ENCODE assay signal across 11 cellular contexts in genomic region chr2:203706403-203706802, GRCh38. TPM values are rescaled to one million over a fixed set of nuclear protein-coding genes. Genes with fewer than 3 reads are reported as not detected.
DNase-seq lines count a peak whose midpoint lies in the region; ATAC-seq and TF ChIP-seq lines count a peak whose summit lies in the region.
"Had no signal": no experiment of that assay in that cellular context is flagged by ENCODE, and none has a peak within 500 bp of the region (broad histone marks: within the 10 kb centered on the region; RNA-seq: fewer than 3 reads in every experiment).

CD28 (plus strand) TSS chr2:203706639; CDS start chr2:203706697, 58 bp downstream.

- DNase-seq in Right ventricle myocardium inferior (ENCODE audit: missing footprints), result peak; percentile 73
- DNase-seq in cardiac septum (ENCODE audit: low spot score), result no peak
- DNase-seq in activated T-cell treated with anti-CD3 and anti-CD28 coated beads, Interleukin-2, amount 50 U/mL, for 1 hour, result peak; percentile 80
- no peak for DNase-seq in neural crest cell (ENCODE audit: low read depth, low spot score)
- no peak for DNase-seq in SK-N-DZ (ENCODE audit: low spot score)
- DNase-seq in H9, result no peak

- ATAC-seq in Right ventricle myocardium inferior (no peak), gastroesophageal sphincter (no peak)

- H3K9me3 Mint-ChIP-seq in IgD-negative memory B cell, result peaks cover 1 to 10% (median 3%) of the 10 kb centered on the region in 3 donors
- H3K9me3 Mint-ChIP-seq in neural crest cell, result peaks cover 11% of the 10 kb centered on the region
- H3K9me3 Mint-ChIP-seq in H9, result peaks cover 0 to 3% of the 10 kb centered on the region in 2 experiments; a peak in 3 of 5 replicates

- peak within 1 kb of the TSS in 3 of 4 donors; percentile 34 to 55 (median 49) for H3K4me3 Mint-ChIP-seq in IgD-negative memory B cell
- no peak within 1 kb of the TSS for H3K4me3 Mint-ChIP-seq in neural crest cell
- H3K4me3 Mint-ChIP-seq in H9, result no peak within 1 kb of the TSS

- WGBS in H9 (ENCODE audit: extremely low coverage, insufficient read length, low lambda C conversion rate), result no CpG with 5 or more reads among the region's 9 CpGs
- WGBS in gastroesophageal sphincter (ENCODE audit: low coverage in 1 of 2), 2 donors, result 79 to 88% methylated on average over 7 to 9 of the region's 9 CpGs

- no peak within 1 kb of the TSS for H3K14ac ChIP-seq in H9 (ENCODE audit: insufficient read depth, low read length)

- H3K23me2 ChIP-seq in H9 (ENCODE audit: insufficient read length, low read depth, low read length, poor library complexity, severe bottlenecking), result no peaks in the 10 kb centered on the region

- H3K27me3 ChIP-seq in H9 (ENCODE audit: insufficient read depth, low read length), result no peaks in the 10 kb centered on the region
- H3K27me3 ChIP-seq in gastroesophageal sphincter, result no peaks in the 10 kb centered on the region
- H3K27me3 ChIP-seq: ovary had no signal

- H3K27me3 Mint-ChIP-seq in IgD-negative memory B cell, result peaks cover 45% of the 10 kb centered on the region
- no peaks in the 10 kb centered on the region for H3K27me3 Mint-ChIP-seq in neural crest cell (ENCODE audit: low read depth)
- H3K27me3 Mint-ChIP-seq in H9 (ENCODE audit: low read depth), result no peaks in the 10 kb centered on the region; the same call in 1 of the 2 replicates

- no peak within 1 kb of the TSS for H4K91ac ChIP-seq in H9 (ENCODE audit: insufficient read length, low read depth, low read length)

- no peak within 1 kb of the TSS for H2BK20ac ChIP-seq in H9 (ENCODE audit: low read depth, low read length, poor library complexity, severe bottlenecking)

- H2BK12ac ChIP-seq in H9 (ENCODE audit: insufficient read length, low read depth, low read length), result no peak within 1 kb of the TSS

- H3K27ac ChIP-seq in H9 (ENCODE audit: insufficient read length, low read depth, low read length) (no peak within 1 kb of the TSS), gastroesophageal sphincter (no peak within 1 kb of the TSS)
- H3K27ac ChIP-seq: 22Rv1, ovary, VCaP had no signal

- no peak within 1 kb of the TSS for H2AFZ ChIP-seq in H9 (ENCODE audit: low read length)

- H3K9me3 ChIP-seq in H9 (ENCODE audit: control insufficient read depth, low read depth, low read length), result no peaks in the 10 kb centered on the region
- H3K9me3 ChIP-seq in gastroesophageal sphincter, result peaks cover 0 to 15% (median 0%) of the 10 kb centered on the region in 3 donors
- H3K9me3 ChIP-seq: ovary had no signal

- H3K4me1 ChIP-seq in H9 (ENCODE audit: insufficient read depth, low read length) (no peaks in the 10 kb centered on the region), gastroesophageal sphincter (no peaks in the 10 kb centered on the region)

- peaks cover 3% of the 10 kb centered on the region for H3K36me3 Mint-ChIP-seq in IgD-negative memory B cell
- H3K36me3 Mint-ChIP-seq in neural crest cell (ENCODE audit: low read depth), result no peaks in the 10 kb centered on the region
- H3K36me3 Mint-ChIP-seq in H9 (ENCODE audit: insufficient read depth in 1 of 3, low read depth in 3 of 3), result no peaks in the 10 kb centered on the region

- H3K79me1 ChIP-seq in H9 (ENCODE audit: insufficient read depth, low read depth, low read length, poor library complexity, severe bottlenecking), result no peaks in the 10 kb centered on the region

- H2AK5ac ChIP-seq in H9 (ENCODE audit: insufficient read length, low read length), result no peak within 1 kb of the TSS

- H3T11ph ChIP-seq in H9 (ENCODE audit: low read length), result no peak within 1 kb of the TSS

- H3K27ac Mint-ChIP-seq in IgD-negative memory B cell (peak within 1 kb of the TSS; percentile 5 to 54 (median 23)), neural crest cell (ENCODE audit: unreplicated experiment) (peak within 1 kb of the TSS; percentile 1), H9 (no peak within 1 kb of the TSS)

- no peak within 1 kb of the TSS for H3K9ac ChIP-seq in H9 (ENCODE audit: extremely low read depth, insufficient read length, low read length)

- no peaks in the 10 kb centered on the region for H4K20me1 ChIP-seq in H9 (ENCODE audit: control insufficient read depth, insufficient read depth, insufficient read length)

- H3K4me2 ChIP-seq in H9 (ENCODE audit: insufficient read depth, insufficient read length, low read length), result no peak within 1 kb of the TSS

- H3K4me3 ChIP-seq in gastroesophageal sphincter, result no peak within 1 kb of the TSS
- H3K4me3 ChIP-seq: ovary had no signal

- H2BK120ac ChIP-seq in H9 (ENCODE audit: low read depth, low read length, poor library complexity, severe bottlenecking), result no peak within 1 kb of the TSS

- no peak within 1 kb of the TSS for H3K56ac ChIP-seq in H9 (ENCODE audit: insufficient read length, low read depth, low read length)

- intact Hi-C loops in Right ventricle myocardium inferior (cut with DNase I), result no loop called here
- intact Hi-C loops in cardiac septum (cut with DNase I), result no loop called here

- peaks cover 6 to 8% (median 7%) of the 10 kb centered on the region in 3 donors for H3K4me1 Mint-ChIP-seq in IgD-negative memory B cell
- H3K4me1 Mint-ChIP-seq in neural crest cell, result peaks cover 12% of the 10 kb centered on the region
- H3K4me1 Mint-ChIP-seq in H9, result no peaks in the 10 kb centered on the region

- H2BK15ac ChIP-seq in H9 (ENCODE audit: low read depth, low read length), result no peak within 1 kb of the TSS

- no peak within 1 kb of the TSS for H3K23ac ChIP-seq in H9 (ENCODE audit: insufficient read length, low read depth, low read length)

- H3K4ac ChIP-seq in H9 (ENCODE audit: low read depth, low read length), result no peak within 1 kb of the TSS

- H3K79me2 ChIP-seq in H9 (ENCODE audit: insufficient read depth, low read length), result no peaks in the 10 kb centered on the region

- TF ChIP-seq POLR2A in gastroesophageal sphincter (IDR thresholded peaks at IDR 0.05), result no peak

- no peak within 1 kb of the TSS for H2BK5ac ChIP-seq in H9 (ENCODE audit: insufficient read length, low read length)

- no peak for TF ChIP-seq CTCF in neural crest cell (conservative IDR thresholded peaks at IDR 0.05)
- TF ChIP-seq CTCF in H9 (conservative IDR thresholded peaks at IDR 0.05), result no peak
- TF ChIP-seq CTCF in gastroesophageal sphincter (IDR thresholded peaks at IDR 0.05), result no peak

- TF ChIP-seq EP300 in gastroesophageal sphincter (IDR thresholded peaks at IDR 0.05), result no peak

- H3K36me3 ChIP-seq in gastroesophageal sphincter, result no peaks in the 10 kb centered on the region
- H3K36me3 ChIP-seq: ovary had no signal

- no peak within 1 kb of the TSS for H3K18ac ChIP-seq in H9 (ENCODE audit: insufficient read length, low read depth, low read length)

- no peak within 1 kb of the TSS for H4K8ac ChIP-seq in H9 (replicated peaks; ENCODE audit: insufficient read length, low read depth, low read length)

- no peak within 1 kb of the TSS for H4K5ac ChIP-seq in H9 (ENCODE audit: insufficient read length, low read depth, low read length)

RNA-seq across cellular contexts. Expression of gene CD28, which starts in this region (rescaled TPM):
- total RNA-seq in Right ventricle myocardium inferior (0.78 TPM), cardiac septum (1.3 TPM), neural crest cell (not detected in 2 replicates), H9 (2021) (not detected in 2 replicates), gastroesophageal sphincter (1 to 10 TPM in 2 of 4 donors, under 1 TPM in 2; 0.19 to 2.3 (median 1.4) TPM)
- polyA plus RNA-seq in IgD-negative memory B cell, result 1.3 TPM
- not detected in 2 replicates for polyA plus RNA-seq in SK-N-DZ (2014; cell fraction: cytosol; rRNA removed)
- polyA plus RNA-seq in SK-N-DZ (2014; cell fraction: nucleus; rRNA removed), result not detected in 2 replicates

Comparison
In these comparisons a context has a peak if more than half of its experiments do, and no peak if none do; other contexts are left out.
1. Peak in DNase-seq in Right ventricle myocardium inferior; RNA of the gene not detected or under 1 TPM.
2. H3K27ac Mint-ChIP-seq: peak in IgD-negative memory B cell (3 of 3) and neural crest cell (single experiment); none in H9 (0 of 3).
3. H3K4me3 Mint-ChIP-seq: peak in IgD-negative memory B cell (3 of 4); none in neural crest cell (single experiment) and H9 (0 of 2).